ENCODE assay signal across 17 cellular contexts in the genomic region with DNA sequence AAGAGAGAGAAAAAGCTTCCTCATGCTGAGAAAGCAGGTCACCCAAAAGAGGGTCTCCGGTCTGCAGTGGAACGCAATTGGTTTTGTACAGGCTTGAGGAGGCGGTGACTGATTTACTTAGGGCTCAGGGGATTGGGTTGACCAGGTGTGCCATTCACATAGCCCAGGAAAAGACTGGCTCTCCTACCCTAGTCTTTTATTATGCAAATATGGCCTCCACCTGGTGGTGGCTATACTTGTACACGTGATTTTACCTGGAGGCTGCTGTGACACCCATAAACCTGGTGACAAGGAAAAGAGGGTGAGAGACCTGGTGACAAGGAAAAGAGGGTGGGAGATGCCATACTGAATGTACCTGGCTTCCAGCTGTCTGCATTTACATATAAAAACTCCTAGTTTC. TPM values are rescaled to one million over a fixed set of nuclear protein-coding genes. Genes with fewer than 3 reads are reported as not detected.
DNase-seq lines count a peak whose midpoint lies in the region; ATAC-seq, FAIRE-seq and TF ChIP-seq lines count a peak whose summit lies in the region.
"Had no signal": no experiment of that assay in that cellular context is flagged by ENCODE, and none has a peak within 500 bp of the region (broad histone marks: within the 10 kb centered on the region; RNA-seq: fewer than 3 reads in every experiment).

No MANE protein-coding gene starts in this region.

- POLR2A ChIA-PET in HepG2 (lab: Yijun Ruan, JAX): interaction anchor here (2.0 to 6.4 kb wide), 3 partner anchors 16 to 237 kb away, joined by 5 to 55 read pairs (median 30); no protein-coding TSS in a partner anchor

- no peaks in the 10 kb centered on the region for H3K27me3 Mint-ChIP-seq in activated T-cell treated with anti-CD3 and anti-CD28 coated beads, Interleukin-2, amount 50 U/mL, for 4 hours (ENCODE audit: low read depth)

- no peak for FAIRE-seq in HepG2 (lab: Jason Lieb, UNC)

- H3K4me1 ChIP-seq in HepG2 (ENCODE audit: insufficient read depth, low read length) (peaks cover 29% of the 10 kb centered on the region), right lobe of liver (no peaks in the 10 kb centered on the region), RWPE2 (ENCODE audit: insufficient read depth, poor library complexity, severe bottlenecking) (peaks cover 15% of the 10 kb centered on the region)

- TF ChIP-seq EP300 in HepG2 (IDR thresholded peaks at IDR 0.05; ENCODE audit: low read depth in 2 of 2, low read length in 2 of 2) (no peak), HepG2 (CRISPR knock-in tag; IDR thresholded peaks at IDR 0.05; ENCODE audit: borderline replicate concordance) (no peak)

- H3K4me2 ChIP-seq in HepG2 (ENCODE audit: low read depth, low read length): no peak overlapping the region

- TF ChIP-seq RAD21 in HepG2 (CRISPR knock-in tag; IDR thresholded peaks at IDR 0.05): no peak

- BruUV-seq in HepG2 (replicated peaks; lab: Mats Ljungman, UMichigan): no TSS peak

- H3K27ac ChIP-seq in HepG2 (ENCODE audit: extremely low read length, insufficient read depth, low read length) (peak overlapping the region; percentile 28), right lobe of liver (no peak overlapping the region), RWPE2 (ENCODE audit: poor library complexity, severe bottlenecking) (peak overlapping the region; percentile 55)
- H3K27ac ChIP-seq: C4-2B had no signal

- H3K9me3 ChIP-seq in HepG2 (ENCODE audit: low read length) (peaks cover 8% of the 10 kb centered on the region; the same call in 1 of the 2 replicates), right lobe of liver (peaks cover 0 to 9% (median 0%) of the 10 kb centered on the region in 4 donors), RWPE2 (ENCODE audit: severe bottlenecking) (peaks cover 8% of the 10 kb centered on the region)

- WGBS in HepG2 (ENCODE audit: low lambda C conversion rate): 95% methylated on average over 4 of the region's 4 CpGs
- WGBS in right lobe of liver (ENCODE audit: insufficient coverage, low coverage, low lambda C conversion rate, missing lambda C conversion rate): 100% methylated on average over 3 of the region's 4 CpGs

- H3K9me3 Mint-ChIP-seq in activated T-cell treated with anti-CD3 and anti-CD28 coated beads, Interleukin-2, amount 50 U/mL, for 4 hours: peaks cover 8% of the 10 kb centered on the region

- no peak overlapping the region for H3K4me3 Mint-ChIP-seq in activated T-cell treated with anti-CD3 and anti-CD28 coated beads, Interleukin-2, amount 50 U/mL, for 4 hours

- H2AFZ ChIP-seq in HepG2 (ENCODE audit: low read length): no peak overlapping the region

- no peaks in the 10 kb centered on the region for H3K79me2 ChIP-seq in HepG2 (ENCODE audit: insufficient read depth, low read length)

- no peaks in the 10 kb centered on the region for H3K27me3 ChIP-seq in HepG2 (ENCODE audit: control insufficient read depth in 1 of 2, insufficient read depth in 2 of 2, low read length in 2 of 2)
- H3K27me3 ChIP-seq in right lobe of liver: no peaks in the 10 kb centered on the region
- no peaks in the 10 kb centered on the region for H3K27me3 ChIP-seq in RWPE2 (ENCODE audit: insufficient read depth, poor library complexity, severe bottlenecking)

- H3K9ac ChIP-seq in HepG2 (ENCODE audit: insufficient read depth, low read depth, low read length): no peak overlapping the region

- H3K4me1 Mint-ChIP-seq in activated T-cell treated with anti-CD3 and anti-CD28 coated beads, Interleukin-2, amount 50 U/mL, for 4 hours (ENCODE audit: low read depth): no peaks in the 10 kb centered on the region

- in situ Hi-C loops in HepG2 (cut with HindIII; ENCODE audit: extremely low pct_ligation_motif_present, low pct_unique_long_range_greater_than_20kb): loop anchor here (10.0 kb wide), 1 partner anchor 394 kb away; no protein-coding TSS in a partner anchor

- H3K36me3 ChIP-seq in HepG2 (replicated peaks in 1 of 2; ENCODE audit: control insufficient read depth in 1 of 2, insufficient read depth in 2 of 2, low read length in 2 of 2) (no peaks in the 10 kb centered on the region), right lobe of liver (no peaks in the 10 kb centered on the region), RWPE2 (ENCODE audit: low read depth) (no peaks in the 10 kb centered on the region)

- no peak for TF ChIP-seq CTCF in HepG2 (CRISPR knock-in tag; IDR thresholded peaks at IDR 0.05)
- TF ChIP-seq CTCF in right lobe of liver (IDR thresholded peaks at IDR 0.05): no peak
- no peak for TF ChIP-seq CTCF in RWPE2 (IDR thresholded peaks at IDR 0.05; ENCODE audit: poor library complexity, severe bottlenecking)

- ATAC-seq in HepG2 (no peak), right lobe of liver (no peak), RWPE2 (ENCODE audit: low read depth) (no peak), GM19463 (IDR thresholded peaks at IDR 0.05; ENCODE audit: unreplicated experiment) (no peak)
- ATAC-seq in activated T-cell treated with anti-CD3 and anti-CD28 coated beads, Interleukin-2, amount 50 U/mL, for 4 hours: no peak

- CTCF ChIA-PET in HepG2 (lab: Yijun Ruan, JAX; ENCODE audit: low intra/inter-chr PET ratio, low total read pairs): no interaction called here

- peaks cover 3% of the 10 kb centered on the region for H3K36me3 Mint-ChIP-seq in activated T-cell treated with anti-CD3 and anti-CD28 coated beads, Interleukin-2, amount 50 U/mL, for 4 hours (ENCODE audit: insufficient read depth)

- TF ChIP-seq POLR2A in HepG2 (IDR thresholded peaks at IDR 0.05; ENCODE audit: insufficient read depth in 1 of 2, low read depth in 2 of 2, low read length in 2 of 2) (no peak), right lobe of liver (IDR thresholded peaks at IDR 0.05) (no peak)

- H3K4me3 ChIP-seq in HepG2 (replicated peaks in 1 of 3; ENCODE audit: insufficient read depth in 1 of 3, low read depth in 2 of 3, low read length in 3 of 3) (no peak overlapping the region), right lobe of liver (no peak overlapping the region), RWPE2 (ENCODE audit: severe bottlenecking) (no peak overlapping the region)

- DNase-seq in HepG2 (ENCODE audit: low spot score) (no peak), right lobe of liver (no peak), RWPE2 (ENCODE audit: low spot score) (no peak), iPS DF 19.7 (ENCODE audit: low read depth, low spot score) (peak; percentile 33), NCI-H2171 (lab: John Stamatoyannopoulos, UW) (no peak)
- no peak for DNase-seq in activated T-cell treated with anti-CD3 and anti-CD28 coated beads, Interleukin-2, amount 50 U/mL, for 4 hours
- DNase-seq: EL; H7; Kasumi-1; MM.1S; NCI-H1092 treated with DMSO at 0.1 percent for 48 hours; NCI-H1694 treated with DMSO at 0.1 percent for 48 hours; NCI-H510A; NK-92 treated with Interleukin-12 subunit alpha and Interleukin-12 subunit beta, amount 100 ng/mL, for 24 hours; SW 1271 had no signal

- no peaks in the 10 kb centered on the region for H4K20me1 ChIP-seq in HepG2 (ENCODE audit: insufficient read depth, low read length)

- intact Hi-C loops in HepG2 (cut with micrococcal nuclease; ENCODE audit: unreplicated experiment) (no loop called here), right lobe of liver (cut with DNase I) (no loop called here)

TF ChIP-seq in HepG2, 621 proteins besides CTCF, POLR2A, EP300 and RAD21 (continues in another document):
- TF ChIP-seq, protein P1, sequence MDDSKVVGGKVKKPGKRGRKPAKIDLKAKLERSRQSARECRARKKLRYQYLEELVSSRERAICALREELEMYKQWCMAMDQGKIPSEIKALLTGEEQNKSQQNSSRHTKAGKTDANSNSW (CRISPR knock-in tag; IDR thresholded peaks at IDR 0.05; ENCODE audit: borderline replicate concordance): no peak
- TF ChIP-seq ISX (CRISPR knock-in tag; conservative IDR thresholded peaks at IDR 0.05): no peak
- TF ChIP-seq ZNF207 (IDR thresholded peaks at IDR 0.05; ENCODE audit: borderline replicate concordance): no peak
- no peak for TF ChIP-seq HDAC6 (IDR thresholded peaks at IDR 0.05; ENCODE audit: low read depth, low read length)
- TF ChIP-seq FOXP1 (IDR thresholded peaks at IDR 0.05): no peak
- TF ChIP-seq FOXP1 (CRISPR knock-in tag; IDR thresholded peaks at IDR 0.05): no peak

RNA-seq across cellular contexts. Expression of a gene that starts 49.9 kb away (rescaled TPM):
- total RNA-seq in HepG2 (2016; rRNA removed; fragmentation: Illumina TruSeq; extraction: Trizol): 63.3 and 93.0 TPM in 2 replicates
- 15.2 and 18.1 TPM in 2 replicates for total RNA-seq in HepG2 (2016; cell fraction: cytosol; rRNA removed; fragmentation: Illumina TruSeq; extraction: Trizol; ENCODE audit: low read depth)
- 58.6 and 87.6 TPM in 2 replicates for total RNA-seq in HepG2 (2016; cell fraction: insoluble cytoplasmic fraction; rRNA removed; fragmentation: Illumina TruSeq; extraction: Trizol)
- 18.9 and 24.0 TPM in 2 replicates for total RNA-seq in HepG2 (2016; cell fraction: membrane; rRNA removed; fragmentation: Illumina TruSeq; extraction: Trizol)
- total RNA-seq in HepG2 (2016; cell fraction: nucleus; rRNA removed; fragmentation: Illumina TruSeq; extraction: Trizol): 67.1 and 71.3 TPM in 2 replicates
- 10.3 and 11.4 TPM in 2 replicates for polyA plus RNA-seq in HepG2 (2011; rRNA removed)
- 3.6 and 4.4 TPM in 2 replicates for polyA plus RNA-seq in HepG2 (2011; cell fraction: cytosol; rRNA removed)
- 9.6 and 9.7 TPM in 2 replicates for polyA plus RNA-seq in HepG2 (2011; cell fraction: nucleus; rRNA removed)
- polyA plus RNA-seq in HepG2 (2012): 29.5 and 35.0 TPM in 2 replicates
- 5.3 and 7.3 TPM in 2 replicates for polyA plus RNA-seq in HepG2 (2016; cell fraction: cytosol; fragmentation: Illumina TruSeq; extraction: Trizol; ENCODE audit: low read depth)
- 77.2 and 80.1 TPM in 2 replicates for polyA plus RNA-seq in HepG2 (2016; cell fraction: insoluble cytoplasmic fraction; fragmentation: Illumina TruSeq; extraction: Trizol; ENCODE audit: low read depth)
- 7.6 and 11.1 TPM in 2 replicates for polyA plus RNA-seq in HepG2 (2016; cell fraction: membrane; fragmentation: Illumina TruSeq; extraction: Trizol; ENCODE audit: low read depth)
- polyA plus RNA-seq in HepG2 (2016; cell fraction: nucleus; fragmentation: Illumina TruSeq; extraction: Trizol; ENCODE audit: insufficient read depth, low read depth): 95.2 and 98.9 TPM in 2 replicates
- 7.4 and 19.1 TPM in 2 replicates for polyA minus RNA-seq in HepG2 (2011; rRNA and poly(A)+ RNA removed; ENCODE audit: low replicate concordance)
- 6.9 and 12.9 TPM in 2 replicates for polyA minus RNA-seq in HepG2 (2011; cell fraction: cytosol; rRNA and poly(A)+ RNA removed)
- 29.0 and 36.4 TPM in 2 replicates for polyA minus RNA-seq in HepG2 (2011; cell fraction: nucleus; rRNA and poly(A)+ RNA removed)
- total RNA-seq in right lobe of liver: 10 to 100 TPM; 15.0 to 27.0 (median 22.2) TPM
- total RNA-seq in activated T-cell treated with anti-CD3 and anti-CD28 coated beads, Interleukin-2, amount 50 U/mL, for 4 hours: 100 to 1,000 TPM; 135 to 143 (median 141) TPM

Comparison
In these comparisons a context has a peak if more than half of its experiments do, and no peak if none do; other contexts are left out.
1. H3K27ac ChIP-seq: peak in HepG2 (single experiment) and RWPE2 (single experiment); none in right lobe of liver (0 of 3).